ENCODE assay signal across 16 cellular contexts in the genomic region with DNA sequence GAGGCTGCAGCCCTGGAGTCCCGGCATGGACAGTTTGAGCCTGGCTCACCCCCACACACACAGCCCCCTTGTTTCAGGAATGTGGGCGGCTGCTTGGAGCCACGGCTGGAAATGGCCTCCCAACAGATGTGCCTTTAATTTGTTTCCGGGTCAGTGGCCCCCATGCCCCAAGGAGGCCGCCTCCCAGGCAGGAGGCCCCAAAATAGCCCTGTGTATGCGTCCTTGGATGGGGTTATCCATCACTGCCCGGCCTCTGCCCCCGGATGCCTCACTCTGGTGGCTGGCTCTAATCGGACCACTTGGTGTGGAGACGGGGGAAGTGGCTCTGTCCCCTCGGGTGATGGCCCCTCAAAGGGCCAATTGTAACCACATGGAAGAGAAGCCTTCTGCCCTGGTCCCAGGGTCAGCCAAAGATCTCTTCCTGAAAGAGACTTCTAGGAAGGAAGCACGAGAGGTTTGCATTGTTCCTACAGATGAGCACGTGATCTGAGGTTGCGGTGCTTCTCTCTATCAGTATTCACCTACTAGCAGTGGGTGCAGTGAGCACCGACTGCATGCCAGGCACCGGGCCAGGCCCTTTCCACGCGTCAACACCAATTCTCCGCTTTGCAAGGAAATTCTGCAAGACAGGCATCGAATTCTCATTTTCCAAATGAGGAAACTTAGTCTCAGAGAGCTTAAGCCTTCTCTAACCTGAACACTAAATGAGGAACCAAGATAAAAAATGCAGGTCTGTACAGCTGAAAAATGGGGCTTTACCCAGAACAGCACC.
"Had no signal": no experiment of that assay in that cellular context is flagged by ENCODE, and none has a peak within 500 bp of the region (broad histone marks: within the 10 kb centered on the region; RNA-seq: fewer than 3 reads in every experiment).

No MANE protein-coding gene starts in this region.

- H3K79me2 ChIP-seq: hepatocyte had no signal

- H3K27me3 ChIP-seq: colonic mucosa, gastrocnemius medialis, hepatocyte, neutrophil, thyroid gland, upper lobe of right lung, vagina had no signal

- H3K4me2 ChIP-seq: hepatocyte had no signal

- H3K4me3 ChIP-seq: colonic mucosa, gastrocnemius medialis, hepatocyte, psoas muscle, suprapubic skin, thyroid gland, upper lobe of right lung, vagina had no signal

- H3K9me3 ChIP-seq: colonic mucosa, gastrocnemius medialis, neutrophil, psoas muscle, suprapubic skin, thyroid gland, upper lobe of right lung, vagina had no signal

- H3K4me1 ChIP-seq: colonic mucosa, gastrocnemius medialis, psoas muscle, suprapubic skin, upper lobe of right lung, vagina had no signal

- H2AFZ ChIP-seq: hepatocyte had no signal

- FAIRE-seq: small intestine had no signal

- H3K27ac ChIP-seq: colonic mucosa, gastrocnemius medialis, hepatocyte, neutrophil, psoas muscle, suprapubic skin, thyroid gland, upper lobe of right lung, vagina had no signal

- H3K36me3 ChIP-seq: colonic mucosa, gastrocnemius medialis, neutrophil, suprapubic skin, thyroid gland, upper lobe of right lung, vagina had no signal

- DNase-seq: caudate nucleus; colonic mucosa; effector CD8-positive, alpha-beta T cell; gastrocnemius medialis; left colon; natural killer cell; psoas muscle; small intestine; stimulated activated CD4-positive, alpha-beta T cell treated with anti-CD3 and anti-CD28 coated beads, Interleukin-2, amount 100 ng/mL, for 48 hours; stimulated activated naive CD4-positive, alpha-beta T cell treated with Interleukin-2 at 50 U/mL for 16 hours; thyroid gland; upper lobe of right lung had no signal

- ATAC-seq: gastrocnemius medialis, left colon, natural killer cell, psoas muscle, upper lobe of right lung had no signal
